In genomic region chr19:7099597-7099921, GRCh38 we compare ENCODE assay signal across 7 cellular contexts. TPM values are rescaled to one million over a fixed set of nuclear protein-coding genes. Genes with fewer than 3 reads are reported as not detected.
A peak's percentile ranks its signal among the peaks of the same experiment; 100 is the strongest.
DNase-seq lines count a peak whose midpoint lies in the region; ATAC-seq and FAIRE-seq lines count a peak whose summit lies in the region.

No MANE protein-coding gene starts in this region.

- H3K4me1 Mint-ChIP-seq in activated T-helper 2 cell treated with anti-CD3 and anti-CD28 coated beads, Interferon-gamma antibody, Interleukin-2, Interleukin-4, amounts not matched to agents 10 μg/mL and 5 μg/mL and 100 μg/mL, durations not matched to agents 14 hours and 24 hours and 36 hours (ENCODE audit: low read depth), result peaks cover 19% of the 10 kb centered on the region
- peaks cover 16% of the 10 kb centered on the region for H3K4me1 Mint-ChIP-seq in stimulated activated naive CD8-positive, alpha-beta T cell treated with anti-CD3 and anti-CD28 coated beads, Interleukin-15, amount 100 ng/mL, for 72 hours

- H3K4me3 ChIP-seq in HUES64 (ENCODE audit: low read length), result peak overlapping the region; percentile 65

- 5% methylated on average over 7 of the region's 9 CpGs for WGBS in HUES64

- no peaks in the 10 kb centered on the region for H3K36me3 ChIP-seq in HUES64 (ENCODE audit: insufficient read depth, low read length)

- no peak for ATAC-seq in stimulated activated naive CD8-positive, alpha-beta T cell treated with anti-CD3 and anti-CD28 coated beads, Interleukin-15, amount 100 ng/mL, for 72 hours
- ATAC-seq in GM21825 (IDR thresholded peaks at IDR 0.05; ENCODE audit: unreplicated experiment) (no peak), HG03460 (IDR thresholded peaks at IDR 0.05; ENCODE audit: unreplicated experiment) (no peak)

- H3K27me3 Mint-ChIP-seq in activated T-helper 2 cell treated with anti-CD3 and anti-CD28 coated beads, Interferon-gamma antibody, Interleukin-2, Interleukin-4, amounts not matched to agents 10 μg/mL and 5 μg/mL and 100 μg/mL, durations not matched to agents 14 hours and 24 hours and 36 hours (ENCODE audit: low read depth), result peaks cover 10% of the 10 kb centered on the region
- H3K27me3 Mint-ChIP-seq in stimulated activated naive CD8-positive, alpha-beta T cell treated with anti-CD3 and anti-CD28 coated beads, Interleukin-15, amount 100 ng/mL, for 72 hours, result peaks cover 7% of the 10 kb centered on the region

- H3K27me3 ChIP-seq in HUES64 (ENCODE audit: insufficient read depth, low read length) (0 out of 2 replicates have a peak, but pooled peaks cover 3% of the 10 kb centered on the region), layer of hippocampus (ENCODE audit: control insufficient read depth, insufficient read depth, low read length) (no peaks in the 10 kb centered on the region)

- peak overlapping the region; percentile 82 for H3K9ac ChIP-seq in HUES64 (ENCODE audit: low read depth, low read length)

- intact Hi-C loops in activated T-helper 2 cell treated with anti-CD3 and anti-CD28 coated beads, Interferon-gamma antibody, Interleukin-2, Interleukin-4, amounts not matched to agents 10 μg/mL and 5 μg/mL and 100 μg/mL, durations not matched to agents 14 hours and 24 hours and 36 hours (cut with micrococcal nuclease), result no loop called here

- H3K9me3 Mint-ChIP-seq in activated T-helper 2 cell treated with anti-CD3 and anti-CD28 coated beads, Interferon-gamma antibody, Interleukin-2, Interleukin-4, amounts not matched to agents 10 μg/mL and 5 μg/mL and 100 μg/mL, durations not matched to agents 14 hours and 24 hours and 36 hours, result peaks cover 30% of the 10 kb centered on the region
- H3K9me3 Mint-ChIP-seq in stimulated activated naive CD8-positive, alpha-beta T cell treated with anti-CD3 and anti-CD28 coated beads, Interleukin-15, amount 100 ng/mL, for 72 hours, result peaks cover 21 to 40% of the 10 kb centered on the region in 2 donors

- H3K4me1 ChIP-seq in HUES64 (ENCODE audit: insufficient read depth, low read length), result no peaks in the 10 kb centered on the region

- H3K36me3 Mint-ChIP-seq in activated T-helper 2 cell treated with anti-CD3 and anti-CD28 coated beads, Interferon-gamma antibody, Interleukin-2, Interleukin-4, amounts not matched to agents 10 μg/mL and 5 μg/mL and 100 μg/mL, durations not matched to agents 14 hours and 24 hours and 36 hours (ENCODE audit: low read depth), result peaks cover 16% of the 10 kb centered on the region

- no peak for FAIRE-seq in RCC 7860 (lab: Jason Lieb, UNC)

- peak overlapping the region; percentile 89 for H3K4me3 Mint-ChIP-seq in activated T-helper 2 cell treated with anti-CD3 and anti-CD28 coated beads, Interferon-gamma antibody, Interleukin-2, Interleukin-4, amounts not matched to agents 10 μg/mL and 5 μg/mL and 100 μg/mL, durations not matched to agents 14 hours and 24 hours and 36 hours (ENCODE audit: low read depth)
- H3K4me3 Mint-ChIP-seq in stimulated activated naive CD8-positive, alpha-beta T cell treated with anti-CD3 and anti-CD28 coated beads, Interleukin-15, amount 100 ng/mL, for 72 hours, result peak overlapping the region; percentile 83 to 87

- H3K9me3 ChIP-seq in HUES64 (ENCODE audit: insufficient read depth, low read depth, low read length), result peaks cover 19% of the 10 kb centered on the region

- peak overlapping the region; percentile 88 for H3K27ac Mint-ChIP-seq in activated T-helper 2 cell treated with anti-CD3 and anti-CD28 coated beads, Interferon-gamma antibody, Interleukin-2, Interleukin-4, amounts not matched to agents 10 μg/mL and 5 μg/mL and 100 μg/mL, durations not matched to agents 14 hours and 24 hours and 36 hours
- peak overlapping the region; percentile 83 to 91 for H3K27ac Mint-ChIP-seq in stimulated activated naive CD8-positive, alpha-beta T cell treated with anti-CD3 and anti-CD28 coated beads, Interleukin-15, amount 100 ng/mL, for 72 hours

- DNase-seq in activated T-helper 2 cell treated with anti-CD3 and anti-CD28 coated beads, Interferon-gamma antibody, Interleukin-2, Interleukin-4, amounts not matched to agents 10 μg/mL and 5 μg/mL and 100 μg/mL, durations not matched to agents 14 hours and 24 hours and 36 hours (ENCODE audit: low spot score), result no peak
- DNase-seq in stimulated activated naive CD8-positive, alpha-beta T cell treated with anti-CD3 and anti-CD28 coated beads, Interleukin-15, amount 100 ng/mL, for 72 hours, result no peak
- DNase-seq in RCC 7860 (ENCODE audit: low spot score), result no peak

- H3K27ac ChIP-seq in HUES64 (ENCODE audit: low read depth, low read length) (no peak overlapping the region; the same call in 1 of the 2 replicates), layer of hippocampus (ENCODE audit: low read depth, low read length) (peak overlapping the region; percentile 98)

RNA-seq across cellular contexts. Expression of gene ZNF557, which starts 30.1 kb away (rescaled TPM):
- polyA plus RNA-seq in HUES64 (2013, experiment 1 of 2), result 3.4 TPM
- 3.7 TPM for polyA plus RNA-seq in HUES64 (2013, experiment 2 of 2)
- 9.2 and 9.4 TPM in 2 replicates for total RNA-seq in activated T-helper 2 cell treated with anti-CD3 and anti-CD28 coated beads, Interferon-gamma antibody, Interleukin-2, Interleukin-4, amounts not matched to agents 10 μg/mL and 5 μg/mL and 100 μg/mL, durations not matched to agents 14 hours and 24 hours and 36 hours

RNA-seq across cellular contexts. Expression of gene MBD3L3, which starts 41.1 kb away (rescaled TPM):
- not detected for polyA plus RNA-seq in HUES64 (2013, experiment 1 of 2)
- not detected for polyA plus RNA-seq in HUES64 (2013, experiment 2 of 2)
- total RNA-seq in activated T-helper 2 cell treated with anti-CD3 and anti-CD28 coated beads, Interferon-gamma antibody, Interleukin-2, Interleukin-4, amounts not matched to agents 10 μg/mL and 5 μg/mL and 100 μg/mL, durations not matched to agents 14 hours and 24 hours and 36 hours, result not detected in 2 replicates

RNA-seq across cellular contexts. Expression of gene MBD3L2, which starts 50.4 kb away (rescaled TPM):
- not detected for polyA plus RNA-seq in HUES64 (2013, experiment 1 of 2)
- not detected for polyA plus RNA-seq in HUES64 (2013, experiment 2 of 2)
- not detected in 2 replicates for total RNA-seq in activated T-helper 2 cell treated with anti-CD3 and anti-CD28 coated beads, Interferon-gamma antibody, Interleukin-2, Interleukin-4, amounts not matched to agents 10 μg/mL and 5 μg/mL and 100 μg/mL, durations not matched to agents 14 hours and 24 hours and 36 hours

RNA-seq across cellular contexts. Expression of gene MBD3L4, which starts 59.6 kb away (rescaled TPM):
- polyA plus RNA-seq in HUES64 (2013, experiment 1 of 2), result not detected
- polyA plus RNA-seq in HUES64 (2013, experiment 2 of 2), result not detected
- not detected in 2 replicates for total RNA-seq in activated T-helper 2 cell treated with anti-CD3 and anti-CD28 coated beads, Interferon-gamma antibody, Interleukin-2, Interleukin-4, amounts not matched to agents 10 μg/mL and 5 μg/mL and 100 μg/mL, durations not matched to agents 14 hours and 24 hours and 36 hours
